1 cellular context compared by ENCODE assay signal in genomic region chr10:119178371-119179119, GRCh38.
A peak's percentile ranks its signal among the peaks of the same experiment; 100 is the strongest.
TF ChIP-seq lines count a peak whose summit lies in the region.

PRDX3 (minus strand) TSS chr10:119178812; CDS start chr10:119178790, 22 bp downstream.

TF ChIP-seq in HepG2, 621 proteins besides CTCF, POLR2A, EP300 and RAD21 (continues in another document):
- TF ChIP-seq ZNF142 (CRISPR knock-in tag; IDR thresholded peaks at IDR 0.05) (0 out of 2 replicates have a peak, but pooled peaks have one; percentile 31), KDM4B (CRISPR knock-in tag; IDR thresholded peaks at IDR 0.05) (peak; percentile 22; the same call in 1 of the 2 replicates), ZNF83 (CRISPR knock-in tag; IDR thresholded peaks at IDR 0.05; ENCODE audit: borderline replicate concordance) (0 out of 2 replicates have a peak, but pooled peaks have one; percentile 90), WIZ (CRISPR knock-in tag; IDR thresholded peaks at IDR 0.05) (peak; percentile 54; the same call in 1 of the 2 replicates), BRCA1 (CRISPR knock-in tag; IDR thresholded peaks at IDR 0.05) (0 out of 2 replicates have a peak, but pooled peaks have one; percentile 50), ZNF362 (CRISPR knock-in tag; IDR thresholded peaks at IDR 0.05; ENCODE audit: borderline replicate concordance) (no peak), ZNF101 (CRISPR knock-in tag; IDR thresholded peaks at IDR 0.05; ENCODE audit: borderline replicate concordance, low read depth) (0 out of 2 replicates have a peak, but pooled peaks have one; percentile 50), DMAP1 (CRISPR knock-in tag; IDR thresholded peaks at IDR 0.05) (peak; percentile 92), SP140L (CRISPR knock-in tag; IDR thresholded peaks at IDR 0.05; ENCODE audit: borderline replicate concordance) (no peak), NFKB2 (CRISPR knock-in tag; IDR thresholded peaks at IDR 0.05; ENCODE audit: borderline replicate concordance) (peak; percentile 84), KMT2A (CRISPR knock-in tag; IDR thresholded peaks at IDR 0.05) (peak; percentile 72; the same call in 1 of the 2 replicates), NONO (IDR thresholded peaks at IDR 0.05) (no peak), NONO (CRISPR knock-in tag; conservative IDR thresholded peaks at IDR 0.05) (peak; percentile 21; the same call in 1 of the 2 replicates), TERF1 (CRISPR knock-in tag; IDR thresholded peaks at IDR 0.05) (no peak), ZNF546 (CRISPR knock-in tag; conservative IDR thresholded peaks at IDR 0.05) (no peak), KDM1A (CRISPR knock-in tag; IDR thresholded peaks at IDR 0.05) (no peak), E2F5 (CRISPR knock-in tag; conservative IDR thresholded peaks at IDR 0.05) (peak; percentile 41; the same call in 1 of the 2 replicates), ZNF589 (CRISPR knock-in tag; conservative IDR thresholded peaks at IDR 0.05) (peak; percentile 81; the same call in 1 of the 2 replicates), YEATS2 (CRISPR knock-in tag; IDR thresholded peaks at IDR 0.05; ENCODE audit: borderline replicate concordance) (peak; percentile 65), MAX (IDR thresholded peaks at IDR 0.05) (peak; percentile 61), SRSF1 (optimal IDR thresholded peaks at IDR 0.05; ENCODE audit: low read depth, low read length) (no peak), IRF1 (CRISPR knock-in tag; IDR thresholded peaks at IDR 0.05; ENCODE audit: low read depth) (no peak), YEATS4 (CRISPR knock-in tag; IDR thresholded peaks at IDR 0.05; ENCODE audit: borderline replicate concordance) (peak; percentile 90), ZNF704 (CRISPR knock-in tag; IDR thresholded peaks at IDR 0.05; ENCODE audit: borderline replicate concordance) (0 out of 2 replicates have a peak, but pooled peaks have one; percentile 66), REST (IDR thresholded peaks at IDR 0.05; ENCODE audit: borderline replicate concordance in 1 of 2, low read depth in 1 of 2, low read length in 2 of 2) (0 out of 4 replicates have a peak, but pooled peaks of 1 of the 2 experiments have one; percentile 37), GRHL1 (CRISPR knock-in tag; conservative IDR thresholded peaks at IDR 0.05) (no peak), HNF4A (CRISPR knock-in tag; IDR thresholded peaks at IDR 0.05) (peak; percentile 5; the same call in 1 of the 2 replicates), BORCS8-MEF2B (CRISPR knock-in tag; IDR thresholded peaks at IDR 0.05) (peak; percentile 84), U2AF1 (optimal IDR thresholded peaks at IDR 0.05; ENCODE audit: low read depth, low read length) (no peak), TAF1 (CRISPR knock-in tag; IDR thresholded peaks at IDR 0.05) (peak; percentile 96), ATF7-NPFF (CRISPR knock-in tag; IDR thresholded peaks at IDR 0.05; ENCODE audit: low read depth) (peak; percentile 31), ZNF335 (CRISPR knock-in tag; IDR thresholded peaks at IDR 0.05) (peak; percentile 48), THAP8 (CRISPR knock-in tag; IDR thresholded peaks at IDR 0.05; ENCODE audit: borderline replicate concordance) (no peak), HCFC1 (IDR thresholded peaks at IDR 0.05; ENCODE audit: low read depth, low read length) (no peak), MXD1 (CRISPR knock-in tag; IDR thresholded peaks at IDR 0.05) (0 out of 2 replicates have a peak, but pooled peaks have one; percentile 7), TOE1 (CRISPR knock-in tag; IDR thresholded peaks at IDR 0.05) (no peak), ARHGAP35 (CRISPR knock-in tag; IDR thresholded peaks at IDR 0.05; ENCODE audit: borderline replicate concordance) (no peak; the same call in 1 of the 2 replicates), ZBTB38 (CRISPR knock-in tag; IDR thresholded peaks at IDR 0.05) (peak; percentile 83)
